Comparison of ENCODE assay signal across 20 cellular contexts in genomic region chr14:54087376-54087775, GRCh38.
DNase-seq lines count a peak whose midpoint lies in the region; ATAC-seq, FAIRE-seq and TF ChIP-seq lines count a peak whose summit lies in the region.
"Had no signal": no experiment of that assay in that cellular context is flagged by ENCODE, and none has a peak within 500 bp of the region (broad histone marks: within the 10 kb centered on the region; RNA-seq: fewer than 3 reads in every experiment).

No MANE protein-coding gene starts in this region.

- intact Hi-C loops in HepG2 (cut with micrococcal nuclease; ENCODE audit: unreplicated experiment) (no loop called here), right lobe of liver (cut with DNase I) (no loop called here), sigmoid colon (cut with DNase I) (no loop called here)

- peak; percentile 49 for FAIRE-seq in HepG2 (lab: Jason Lieb, UNC)
- FAIRE-seq: A204.1, GM12891, GM18507, K562 had no signal

- TF ChIP-seq CTCF in HepG2 (CRISPR knock-in tag; IDR thresholded peaks at IDR 0.05), result no peak
- TF ChIP-seq CTCF in right lobe of liver (IDR thresholded peaks at IDR 0.05), result no peak
- TF ChIP-seq CTCF in sigmoid colon (IDR thresholded peaks at IDR 0.05), result no peak

- no peaks in the 10 kb centered on the region for H3K79me2 ChIP-seq in HepG2 (ENCODE audit: insufficient read depth, low read length)

- in situ Hi-C loops in HepG2 (cut with HindIII; ENCODE audit: extremely low pct_ligation_motif_present, low pct_unique_long_range_greater_than_20kb), result no loop called here

- ATAC-seq in HepG2 (no peak), right lobe of liver (no peak), HG03469 (IDR thresholded peaks at IDR 0.05; ENCODE audit: unreplicated experiment) (no peak), HG03521 (IDR thresholded peaks at IDR 0.05; ENCODE audit: unreplicated experiment) (no peak)
- ATAC-seq: K562 had no signal

- TF ChIP-seq POLR2A in HepG2 (IDR thresholded peaks at IDR 0.05; ENCODE audit: insufficient read depth in 1 of 2, low read depth in 2 of 2, low read length in 2 of 2) (no peak), right lobe of liver (IDR thresholded peaks at IDR 0.05) (no peak), sigmoid colon (IDR thresholded peaks at IDR 0.05) (no peak)

- H3K27ac ChIP-seq in HepG2 (ENCODE audit: extremely low read length, insufficient read depth, low read length), result peak overlapping the region; percentile 15
- H3K27ac ChIP-seq in right lobe of liver, result no peak overlapping the region
- H3K27ac ChIP-seq in sigmoid colon, result peak overlapping the region in 3 of 4 donors; percentile 4 to 26 (median 25)
- H3K27ac ChIP-seq: BLaER1 treated with 17β-estradiol and CSF1 and Interleukin-3, amounts not matched to agents 10 nM and 100 nM; SJSA1 had no signal

- 72% methylated on average over 4 of the region's 4 CpGs for WGBS in HepG2 (ENCODE audit: low lambda C conversion rate)
- WGBS in right lobe of liver (ENCODE audit: insufficient coverage, low coverage, low lambda C conversion rate, missing lambda C conversion rate), result 63% methylated on average over 4 of the region's 4 CpGs
- WGBS in sigmoid colon, 2 donors, result 38 to 49% methylated on average over 4 of the region's 4 CpGs

- no peak overlapping the region for H3K4me2 ChIP-seq in HepG2 (ENCODE audit: low read depth, low read length)
- H3K4me2 ChIP-seq: BLaER1 treated with 17β-estradiol and CSF1 and Interleukin-3, amounts not matched to agents 10 nM and 100 nM had no signal

- POLR2A ChIA-PET in HepG2 (lab: Yijun Ruan, JAX), result no interaction called here

- CTCF ChIA-PET in HepG2 (lab: Yijun Ruan, JAX; ENCODE audit: low intra/inter-chr PET ratio, low total read pairs), result no interaction called here

- no peak overlapping the region for H3K4me3 ChIP-seq in HepG2 (replicated peaks in 1 of 3; ENCODE audit: insufficient read depth in 1 of 3, low read depth in 2 of 3, low read length in 3 of 3)
- no peak overlapping the region for H3K4me3 ChIP-seq in right lobe of liver
- no peak overlapping the region for H3K4me3 ChIP-seq in sigmoid colon
- H3K4me3 ChIP-seq: BLaER1 treated with 17β-estradiol and CSF1 and Interleukin-3, amounts not matched to agents 10 nM and 100 nM; K562; SJSA1 had no signal

- H3K36me3 ChIP-seq in HepG2 (replicated peaks in 1 of 2; ENCODE audit: control insufficient read depth in 1 of 2, insufficient read depth in 2 of 2, low read length in 2 of 2), result no peaks in the 10 kb centered on the region
- H3K36me3 ChIP-seq in right lobe of liver, result no peaks in the 10 kb centered on the region
- no peaks in the 10 kb centered on the region for H3K36me3 ChIP-seq in sigmoid colon
- H3K36me3 ChIP-seq: BLaER1 treated with 17β-estradiol and CSF1 and Interleukin-3, amounts not matched to agents 10 nM and 100 nM; SJSA1 had no signal

- BruUV-seq in HepG2 (replicated peaks; lab: Mats Ljungman, UMichigan), result no TSS peak

- no peak for DNase-seq in HepG2 (ENCODE audit: low spot score)
- no peak for DNase-seq in right lobe of liver
- DNase-seq in left kidney (ENCODE audit: low read depth, low spot score), result peak; percentile 46
- DNase-seq in sigmoid colon, result no peak
- DNase-seq in NOMO-1 treated with dmso at 0.1 percent for 144 hours (lab: John Stamatoyannopoulos, UW; ENCODE audit: unreplicated experiment), result no peak
- DNase-seq: GF-D8; GOT3; MV-4-11; NCI-H146; NCI-H510A treated with DMSO at 0.1 percent for 48 hours; NK-92 treated with Interleukin-12 subunit alpha and Interleukin-12 subunit beta, amount 100 ng/mL, for 24 hours; RPMI8226 had no signal

- TF ChIP-seq RAD21 in HepG2 (CRISPR knock-in tag; IDR thresholded peaks at IDR 0.05), result no peak

- H3K9me3 ChIP-seq in HepG2 (ENCODE audit: low read length) (peaks cover 20% of the 10 kb centered on the region; the same call in 1 of the 2 replicates), right lobe of liver (no peaks in the 10 kb centered on the region), sigmoid colon (no peaks in the 10 kb centered on the region)
- H3K9me3 ChIP-seq: SJSA1 had no signal

- H3K4me1 ChIP-seq in HepG2 (ENCODE audit: insufficient read depth, low read length) (peaks cover 60% of the 10 kb centered on the region), right lobe of liver (peaks cover 0 to 7% (median 0%) of the 10 kb centered on the region in 4 donors), sigmoid colon (no peaks in the 10 kb centered on the region)

- H4K20me1 ChIP-seq in HepG2 (ENCODE audit: insufficient read depth, low read length), result no peaks in the 10 kb centered on the region
- H4K20me1 ChIP-seq: BLaER1 treated with 17β-estradiol and CSF1 and Interleukin-3, amounts not matched to agents 10 nM and 100 nM had no signal

- H2AFZ ChIP-seq in HepG2 (ENCODE audit: low read length), result no peak overlapping the region

- no peak overlapping the region for H3K9ac ChIP-seq in HepG2 (ENCODE audit: insufficient read depth, low read depth, low read length)
- H3K9ac ChIP-seq: BLaER1 treated with 17β-estradiol and CSF1 and Interleukin-3, amounts not matched to agents 10 nM and 100 nM had no signal

- H3K27me3 ChIP-seq in HepG2 (ENCODE audit: control insufficient read depth in 1 of 2, insufficient read depth in 2 of 2, low read length in 2 of 2) (no peaks in the 10 kb centered on the region; a peak in 1 of 5 replicates), right lobe of liver (no peaks in the 10 kb centered on the region), sigmoid colon (no peaks in the 10 kb centered on the region)
- H3K27me3 ChIP-seq: BLaER1 treated with 17β-estradiol and CSF1 and Interleukin-3, amounts not matched to agents 10 nM and 100 nM; SJSA1 had no signal

- no peak for TF ChIP-seq EP300 in HepG2 (IDR thresholded peaks at IDR 0.05; ENCODE audit: low read depth in 2 of 2, low read length in 2 of 2)
- TF ChIP-seq EP300 in HepG2 (CRISPR knock-in tag; IDR thresholded peaks at IDR 0.05; ENCODE audit: borderline replicate concordance), result no peak
- TF ChIP-seq EP300 in sigmoid colon (IDR thresholded peaks at IDR 0.05), result no peak

TF ChIP-seq in HepG2, 621 proteins besides CTCF, POLR2A, EP300 and RAD21 (continues in another document):
- no peak for TF ChIP-seq ZBTB7B (CRISPR knock-in tag; IDR thresholded peaks at IDR 0.05)
- no peak for TF ChIP-seq RCOR2 (CRISPR knock-in tag; IDR thresholded peaks at IDR 0.05)
- no peak for TF ChIP-seq ZNF790 (CRISPR knock-in tag; IDR thresholded peaks at IDR 0.05; ENCODE audit: borderline replicate concordance)
- no peak for TF ChIP-seq ZNF503 (CRISPR knock-in tag; IDR thresholded peaks at IDR 0.05)
- no peak for TF ChIP-seq MAFK (conservative IDR thresholded peaks at IDR 0.05 in 1 of 2, IDR thresholded peaks at IDR 0.05 in 1 of 2; ENCODE audit: low read length in 2 of 2)
- TF ChIP-seq NFIB (CRISPR knock-in tag; IDR thresholded peaks at IDR 0.05; ENCODE audit: borderline replicate concordance), result no peak
- TF ChIP-seq, protein P1, sequence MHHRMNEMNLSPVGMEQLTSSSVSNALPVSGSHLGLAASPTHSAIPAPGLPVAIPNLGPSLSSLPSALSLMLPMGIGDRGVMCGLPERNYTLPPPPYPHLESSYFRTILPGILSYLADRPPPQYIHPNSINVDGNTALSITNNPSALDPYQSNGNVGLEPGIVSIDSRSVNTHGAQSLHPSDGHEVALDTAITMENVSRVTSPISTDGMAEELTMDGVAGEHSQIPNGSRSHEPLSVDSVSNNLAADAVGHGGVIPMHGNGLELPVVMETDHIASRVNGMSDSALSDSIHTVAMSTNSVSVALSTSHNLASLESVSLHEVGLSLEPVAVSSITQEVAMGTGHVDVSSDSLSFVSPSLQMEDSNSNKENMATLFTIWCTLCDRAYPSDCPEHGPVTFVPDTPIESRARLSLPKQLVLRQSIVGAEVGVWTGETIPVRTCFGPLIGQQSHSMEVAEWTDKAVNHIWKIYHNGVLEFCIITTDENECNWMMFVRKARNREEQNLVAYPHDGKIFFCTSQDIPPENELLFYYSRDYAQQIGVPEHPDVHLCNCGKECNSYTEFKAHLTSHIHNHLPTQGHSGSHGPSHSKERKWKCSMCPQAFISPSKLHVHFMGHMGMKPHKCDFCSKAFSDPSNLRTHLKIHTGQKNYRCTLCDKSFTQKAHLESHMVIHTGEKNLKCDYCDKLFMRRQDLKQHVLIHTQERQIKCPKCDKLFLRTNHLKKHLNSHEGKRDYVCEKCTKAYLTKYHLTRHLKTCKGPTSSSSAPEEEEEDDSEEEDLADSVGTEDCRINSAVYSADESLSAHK (CRISPR knock-in tag; IDR thresholded peaks at IDR 0.05; ENCODE audit: borderline replicate concordance), result no peak
- TF ChIP-seq, protein P2, sequence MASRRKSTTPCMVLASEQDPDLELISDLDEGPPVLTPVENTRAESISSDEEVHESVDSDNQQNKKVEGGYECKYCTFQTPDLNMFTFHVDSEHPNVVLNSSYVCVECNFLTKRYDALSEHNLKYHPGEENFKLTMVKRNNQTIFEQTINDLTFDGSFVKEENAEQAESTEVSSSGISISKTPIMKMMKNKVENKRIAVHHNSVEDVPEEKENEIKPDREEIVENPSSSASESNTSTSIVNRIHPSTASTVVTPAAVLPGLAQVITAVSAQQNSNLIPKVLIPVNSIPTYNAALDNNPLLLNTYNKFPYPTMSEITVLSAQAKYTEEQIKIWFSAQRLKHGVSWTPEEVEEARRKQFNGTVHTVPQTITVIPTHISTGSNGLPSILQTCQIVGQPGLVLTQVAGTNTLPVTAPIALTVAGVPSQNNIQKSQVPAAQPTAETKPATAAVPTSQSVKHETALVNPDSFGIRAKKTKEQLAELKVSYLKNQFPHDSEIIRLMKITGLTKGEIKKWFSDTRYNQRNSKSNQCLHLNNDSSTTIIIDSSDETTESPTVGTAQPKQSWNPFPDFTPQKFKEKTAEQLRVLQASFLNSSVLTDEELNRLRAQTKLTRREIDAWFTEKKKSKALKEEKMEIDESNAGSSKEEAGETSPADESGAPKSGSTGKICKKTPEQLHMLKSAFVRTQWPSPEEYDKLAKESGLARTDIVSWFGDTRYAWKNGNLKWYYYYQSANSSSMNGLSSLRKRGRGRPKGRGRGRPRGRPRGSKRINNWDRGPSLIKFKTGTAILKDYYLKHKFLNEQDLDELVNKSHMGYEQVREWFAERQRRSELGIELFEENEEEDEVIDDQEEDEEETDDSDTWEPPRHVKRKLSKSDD (CRISPR knock-in tag; IDR thresholded peaks at IDR 0.05; ENCODE audit: low read depth), result no peak
- TF ChIP-seq XRCC5 (optimal IDR thresholded peaks at IDR 0.05; ENCODE audit: low read length), result no peak

Comparison
In these comparisons a context has a peak if more than half of its experiments do, and no peak if none do; other contexts are left out.
1. H3K27ac ChIP-seq: peak in HepG2 (single experiment) and sigmoid colon (3 of 4); none in right lobe of liver (0 of 3).